Comparison of ENCODE assay signal across 1 cellular context in the genomic region with DNA sequence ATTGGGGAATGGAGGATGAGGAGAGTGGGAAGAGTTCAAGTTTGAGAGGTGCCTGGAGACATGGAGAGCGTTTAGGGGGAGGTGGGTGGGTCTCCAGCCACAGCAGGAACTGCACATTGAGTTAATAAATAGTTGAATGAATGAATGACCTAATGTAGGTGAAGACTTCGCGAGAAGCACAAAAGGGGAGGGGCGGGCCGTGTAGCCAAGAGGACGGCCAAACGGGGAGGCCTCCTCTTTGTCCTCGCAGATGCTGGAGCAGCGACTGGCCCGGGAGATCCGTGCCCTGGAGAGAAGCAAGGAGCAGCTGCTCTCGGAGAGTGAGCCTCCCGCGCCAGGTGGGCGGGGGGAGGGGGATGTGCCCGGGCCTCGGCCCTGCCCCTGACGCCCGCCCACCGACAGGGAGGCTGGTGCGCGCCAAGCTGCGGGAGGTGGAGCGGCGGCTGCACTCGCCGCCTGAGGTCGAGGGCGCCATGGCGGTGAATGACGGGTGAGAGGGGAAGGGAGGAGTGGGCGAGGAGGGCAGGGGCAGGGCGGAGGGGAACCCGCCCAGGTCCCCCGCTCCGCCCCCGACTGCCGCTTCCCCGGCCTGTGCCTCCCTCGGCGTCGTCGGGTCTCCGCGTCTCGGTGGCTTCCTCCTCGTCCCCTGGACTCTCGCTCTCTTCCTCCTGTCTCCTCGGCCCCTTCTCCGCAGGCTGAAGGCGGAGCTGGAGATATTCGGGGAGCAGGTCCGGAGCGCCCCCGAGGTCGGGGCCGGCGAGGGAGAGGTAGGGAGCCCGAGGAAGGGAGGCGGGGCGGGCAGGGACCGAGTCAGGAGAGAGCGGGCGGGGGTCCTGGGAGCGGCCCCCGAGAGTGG.
TF ChIP-seq lines count a peak whose summit lies in the region.

No MANE protein-coding gene starts in this region.

TF ChIP-seq in HepG2, 621 proteins besides CTCF, POLR2A, EP300 and RAD21 (continued from another document and continues in another):
- no peak for TF ChIP-seq RNF2 (conservative IDR thresholded peaks at IDR 0.05; ENCODE audit: low read depth)
- no peak for TF ChIP-seq ZFP36L1 (CRISPR knock-in tag; IDR thresholded peaks at IDR 0.05)
- TF ChIP-seq ZNF30 (CRISPR knock-in tag; IDR thresholded peaks at IDR 0.05): no peak
- TF ChIP-seq, protein P1, sequence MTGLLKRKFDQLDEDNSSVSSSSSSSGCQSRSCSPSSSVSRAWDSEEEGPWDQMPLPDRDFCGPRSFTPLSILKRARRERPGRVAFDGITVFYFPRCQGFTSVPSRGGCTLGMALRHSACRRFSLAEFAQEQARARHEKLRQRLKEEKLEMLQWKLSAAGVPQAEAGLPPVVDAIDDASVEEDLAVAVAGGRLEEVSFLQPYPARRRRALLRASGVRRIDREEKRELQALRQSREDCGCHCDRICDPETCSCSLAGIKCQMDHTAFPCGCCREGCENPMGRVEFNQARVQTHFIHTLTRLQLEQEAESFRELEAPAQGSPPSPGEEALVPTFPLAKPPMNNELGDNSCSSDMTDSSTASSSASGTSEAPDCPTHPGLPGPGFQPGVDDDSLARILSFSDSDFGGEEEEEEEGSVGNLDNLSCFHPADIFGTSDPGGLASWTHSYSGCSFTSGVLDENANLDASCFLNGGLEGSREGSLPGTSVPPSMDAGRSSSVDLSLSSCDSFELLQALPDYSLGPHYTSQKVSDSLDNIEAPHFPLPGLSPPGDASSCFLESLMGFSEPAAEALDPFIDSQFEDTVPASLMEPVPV (CRISPR knock-in tag; IDR thresholded peaks at IDR 0.05): peak; percentile 50; the same call in 1 of the 2 replicates
- no peak for TF ChIP-seq ZSCAN12 (CRISPR knock-in tag; IDR thresholded peaks at IDR 0.05)
- 0 out of 2 replicates have a peak, but pooled peaks have one; percentile 14 for TF ChIP-seq ZFP90 (CRISPR knock-in tag; IDR thresholded peaks at IDR 0.05; ENCODE audit: borderline replicate concordance)
- TF ChIP-seq ZNF292 (CRISPR knock-in tag; IDR thresholded peaks at IDR 0.05; ENCODE audit: borderline replicate concordance, low read depth): 0 out of 2 replicates have a peak, but pooled peaks have one; percentile 5
- TF ChIP-seq HNRNPK (IDR thresholded peaks at IDR 0.05; ENCODE audit: low read depth, low read length, poor library complexity, severe bottlenecking): peak; percentile 90
- TF ChIP-seq, protein P2, sequence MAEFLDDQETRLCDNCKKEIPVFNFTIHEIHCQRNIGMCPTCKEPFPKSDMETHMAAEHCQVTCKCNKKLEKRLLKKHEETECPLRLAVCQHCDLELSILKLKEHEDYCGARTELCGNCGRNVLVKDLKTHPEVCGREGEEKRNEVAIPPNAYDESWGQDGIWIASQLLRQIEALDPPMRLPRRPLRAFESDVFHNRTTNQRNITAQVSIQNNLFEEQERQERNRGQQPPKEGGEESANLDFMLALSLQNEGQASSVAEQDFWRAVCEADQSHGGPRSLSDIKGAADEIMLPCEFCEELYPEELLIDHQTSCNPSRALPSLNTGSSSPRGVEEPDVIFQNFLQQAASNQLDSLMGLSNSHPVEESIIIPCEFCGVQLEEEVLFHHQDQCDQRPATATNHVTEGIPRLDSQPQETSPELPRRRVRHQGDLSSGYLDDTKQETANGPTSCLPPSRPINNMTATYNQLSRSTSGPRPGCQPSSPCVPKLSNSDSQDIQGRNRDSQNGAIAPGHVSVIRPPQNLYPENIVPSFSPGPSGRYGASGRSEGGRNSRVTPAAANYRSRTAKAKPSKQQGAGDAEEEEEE (CRISPR knock-in tag; IDR thresholded peaks at IDR 0.05; ENCODE audit: borderline replicate concordance): no peak
- no peak for TF ChIP-seq ZNF496 (CRISPR knock-in tag; IDR thresholded peaks at IDR 0.05; ENCODE audit: insufficient replicate concordance)
- TF ChIP-seq TCF7L2 (IDR thresholded peaks at IDR 0.05; ENCODE audit: low read depth, low read length): no peak
- peak; percentile 49 for TF ChIP-seq YY1 (IDR thresholded peaks at IDR 0.05; ENCODE audit: insufficient read depth, insufficient replicate concordance, low read depth, low read length)
- TF ChIP-seq ZNF563 (CRISPR knock-in tag; IDR thresholded peaks at IDR 0.05): 0 out of 2 replicates have a peak, but pooled peaks have one; percentile 0
- TF ChIP-seq MEF2D (CRISPR knock-in tag; IDR thresholded peaks at IDR 0.05): no peak
- TF ChIP-seq NR1H2 (CRISPR knock-in tag; IDR thresholded peaks at IDR 0.05; ENCODE audit: borderline replicate concordance, low read depth): no peak
- TF ChIP-seq, protein P3, sequence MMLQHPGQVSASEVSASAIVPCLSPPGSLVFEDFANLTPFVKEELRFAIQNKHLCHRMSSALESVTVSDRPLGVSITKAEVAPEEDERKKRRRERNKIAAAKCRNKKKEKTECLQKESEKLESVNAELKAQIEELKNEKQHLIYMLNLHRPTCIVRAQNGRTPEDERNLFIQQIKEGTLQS (CRISPR knock-in tag; IDR thresholded peaks at IDR 0.05): no peak
- TF ChIP-seq, protein P4, sequence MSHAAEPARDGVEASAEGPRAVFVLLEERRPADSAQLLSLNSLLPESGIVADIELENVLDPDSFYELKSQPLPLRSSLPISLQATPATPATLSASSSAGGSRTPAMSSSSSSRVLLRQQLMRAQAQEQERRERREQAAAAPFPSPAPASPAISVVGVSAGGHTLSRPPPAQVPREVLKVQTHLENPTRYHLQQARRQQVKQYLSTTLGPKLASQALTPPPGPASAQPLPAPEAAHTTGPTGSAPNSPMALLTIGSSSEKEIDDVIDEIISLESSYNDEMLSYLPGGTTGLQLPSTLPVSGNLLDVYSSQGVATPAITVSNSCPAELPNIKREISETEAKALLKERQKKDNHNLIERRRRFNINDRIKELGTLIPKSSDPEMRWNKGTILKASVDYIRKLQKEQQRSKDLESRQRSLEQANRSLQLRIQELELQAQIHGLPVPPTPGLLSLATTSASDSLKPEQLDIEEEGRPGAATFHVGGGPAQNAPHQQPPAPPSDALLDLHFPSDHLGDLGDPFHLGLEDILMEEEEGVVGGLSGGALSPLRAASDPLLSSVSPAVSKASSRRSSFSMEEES (CRISPR knock-in tag; IDR thresholded peaks at IDR 0.05): no peak
- TF ChIP-seq, protein P5, sequence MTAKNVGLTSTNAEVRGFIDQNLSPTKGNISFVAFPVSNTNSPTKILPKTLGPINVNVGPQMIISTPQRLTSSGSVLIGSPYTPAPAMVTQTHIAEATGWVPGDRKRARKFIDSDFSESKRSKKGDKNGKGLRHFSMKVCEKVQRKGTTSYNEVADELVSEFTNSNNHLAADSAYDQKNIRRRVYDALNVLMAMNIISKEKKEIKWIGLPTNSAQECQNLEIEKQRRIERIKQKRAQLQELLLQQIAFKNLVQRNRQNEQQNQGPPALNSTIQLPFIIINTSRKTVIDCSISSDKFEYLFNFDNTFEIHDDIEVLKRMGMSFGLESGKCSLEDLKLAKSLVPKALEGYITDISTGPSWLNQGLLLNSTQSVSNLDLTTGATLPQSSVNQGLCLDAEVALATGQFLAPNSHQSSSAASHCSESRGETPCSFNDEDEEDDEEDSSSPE (CRISPR knock-in tag; IDR thresholded peaks at IDR 0.05): peak; percentile 69
- peak; percentile 19; the same call in 1 of the 2 replicates for TF ChIP-seq HOXA3 (CRISPR knock-in tag; IDR thresholded peaks at IDR 0.05)
- peak; percentile 42; the same call in 1 of the 2 replicates for TF ChIP-seq ZNF264 (CRISPR knock-in tag; IDR thresholded peaks at IDR 0.05)
- TF ChIP-seq, protein P6, sequence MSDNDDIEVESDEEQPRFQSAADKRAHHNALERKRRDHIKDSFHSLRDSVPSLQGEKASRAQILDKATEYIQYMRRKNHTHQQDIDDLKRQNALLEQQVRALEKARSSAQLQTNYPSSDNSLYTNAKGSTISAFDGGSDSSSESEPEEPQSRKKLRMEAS (IDR thresholded peaks at IDR 0.05): peak; percentile 68
- peak; percentile 56; the same call in 1 of the 2 replicates for TF ChIP-seq GABPB1 (CRISPR knock-in tag; IDR thresholded peaks at IDR 0.05)
- TF ChIP-seq SAP130 (CRISPR knock-in tag; IDR thresholded peaks at IDR 0.05; ENCODE audit: low read depth): no peak
- TF ChIP-seq NFYB (CRISPR knock-in tag; IDR thresholded peaks at IDR 0.05): no peak
- peak; percentile 48 for TF ChIP-seq ZFX (CRISPR knock-in tag; IDR thresholded peaks at IDR 0.05; ENCODE audit: low read depth)
- TF ChIP-seq AGO1 (IDR thresholded peaks at IDR 0.05; ENCODE audit: low read depth, low read length, poor library complexity, severe bottlenecking): no peak
- 0 out of 2 replicates have a peak, but pooled peaks have one; percentile 16 for TF ChIP-seq ZNF253 (CRISPR knock-in tag; IDR thresholded peaks at IDR 0.05; ENCODE audit: borderline replicate concordance)
- TF ChIP-seq TEAD3 (CRISPR knock-in tag; optimal IDR thresholded peaks at IDR 0.05; ENCODE audit: borderline replicate concordance): no peak
- TF ChIP-seq PRPF4 (IDR thresholded peaks at IDR 0.05; ENCODE audit: low read depth, low read length, poor library complexity, severe bottlenecking): no peak
- TF ChIP-seq HNF4A (CRISPR knock-in tag; IDR thresholded peaks at IDR 0.05): no peak
- TF ChIP-seq ZNF703 (CRISPR knock-in tag; IDR thresholded peaks at IDR 0.05; ENCODE audit: borderline replicate concordance): no peak
- no peak for TF ChIP-seq TCF7 (IDR thresholded peaks at IDR 0.05; ENCODE audit: low read depth)
- no peak for TF ChIP-seq SPEN (CRISPR knock-in tag; IDR thresholded peaks at IDR 0.05; ENCODE audit: low read depth)
- no peak for TF ChIP-seq MATR3 (CRISPR knock-in tag; IDR thresholded peaks at IDR 0.05)
- TF ChIP-seq, protein P7, sequence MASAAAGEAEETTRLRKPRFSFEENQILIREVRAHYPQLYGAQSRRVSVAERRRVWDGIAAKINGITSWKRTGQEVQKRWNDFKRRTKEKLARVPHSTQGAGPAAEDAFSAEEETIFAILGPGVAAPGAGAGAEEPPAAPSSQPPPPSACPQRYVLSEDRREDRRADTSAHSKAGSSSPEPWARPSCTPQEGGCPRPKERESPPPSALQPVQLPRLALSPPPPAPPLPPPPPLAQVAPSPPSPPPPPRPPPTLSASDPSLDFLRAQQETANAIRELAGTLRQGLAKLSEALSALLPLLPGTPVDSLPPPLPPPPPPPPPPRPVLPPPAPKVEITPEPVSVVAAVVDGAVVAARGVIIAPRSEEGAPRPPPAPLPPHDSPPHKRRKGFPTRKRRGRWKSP (CRISPR knock-in tag; IDR thresholded peaks at IDR 0.05): 0 out of 2 replicates have a peak, but pooled peaks have one; percentile 35
- TF ChIP-seq ZBTB7A (CRISPR knock-in tag; IDR thresholded peaks at IDR 0.05): 0 out of 2 replicates have a peak, but pooled peaks have one; percentile 57
- TF ChIP-seq MAZ (IDR thresholded peaks at IDR 0.05; ENCODE audit: borderline replicate concordance, low read depth, low read length): peak; percentile 23; the same call in 1 of the 2 replicates
- no peak for TF ChIP-seq MAZ (CRISPR knock-in tag; IDR thresholded peaks at IDR 0.05; ENCODE audit: low read depth)
- TF ChIP-seq SP4 (CRISPR knock-in tag; IDR thresholded peaks at IDR 0.05): peak; percentile 40
- TF ChIP-seq ZNF720 (CRISPR knock-in tag; IDR thresholded peaks at IDR 0.05): no peak
- TF ChIP-seq ZNF776 (CRISPR knock-in tag; IDR thresholded peaks at IDR 0.05): no peak
- TF ChIP-seq SMYD3 (CRISPR knock-in tag; IDR thresholded peaks at IDR 0.05): no peak
- TF ChIP-seq RFX3 (CRISPR knock-in tag; IDR thresholded peaks at IDR 0.05): no peak
- TF ChIP-seq KLF15 (CRISPR knock-in tag; IDR thresholded peaks at IDR 0.05; ENCODE audit: borderline replicate concordance): no peak
- TF ChIP-seq, protein P8, sequence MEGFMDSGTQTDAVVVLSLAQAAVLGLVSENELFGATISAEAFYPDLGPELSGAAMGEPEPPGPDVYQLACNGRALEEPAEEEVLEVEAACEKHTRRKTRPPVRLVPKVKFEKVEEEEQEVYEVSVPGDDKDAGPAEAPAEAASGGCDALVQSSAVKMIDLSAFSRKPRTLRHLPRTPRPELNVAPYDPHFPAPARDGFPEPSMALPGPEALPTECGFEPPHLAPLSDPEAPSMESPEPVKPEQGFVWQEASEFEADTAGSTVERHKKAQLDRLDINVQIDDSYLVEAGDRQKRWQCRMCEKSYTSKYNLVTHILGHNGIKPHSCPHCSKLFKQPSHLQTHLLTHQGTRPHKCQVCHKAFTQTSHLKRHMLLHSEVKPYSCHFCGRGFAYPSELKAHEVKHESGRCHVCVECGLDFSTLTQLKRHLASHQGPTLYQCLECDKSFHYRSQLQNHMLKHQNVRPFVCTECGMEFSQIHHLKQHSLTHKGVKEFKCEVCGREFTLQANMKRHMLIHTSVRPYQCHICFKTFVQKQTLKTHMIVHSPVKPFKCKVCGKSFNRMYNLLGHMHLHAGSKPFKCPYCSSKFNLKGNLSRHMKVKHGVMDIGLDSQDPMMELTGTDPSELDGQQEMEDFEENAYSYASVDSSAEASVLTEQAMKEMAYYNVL (CRISPR knock-in tag; IDR thresholded peaks at IDR 0.05; ENCODE audit: borderline replicate concordance): 0 out of 2 replicates have a peak, but pooled peaks have one; percentile 18
- TF ChIP-seq FOXP1 (IDR thresholded peaks at IDR 0.05): no peak
- no peak for TF ChIP-seq FOXP1 (CRISPR knock-in tag; IDR thresholded peaks at IDR 0.05)
- no peak for TF ChIP-seq ZNF260 (CRISPR knock-in tag; IDR thresholded peaks at IDR 0.05; ENCODE audit: borderline replicate concordance, low read depth)
- no peak for TF ChIP-seq LCORL (IDR thresholded peaks at IDR 0.05)
- 0 out of 2 replicates have a peak, but pooled peaks have one; percentile 16 for TF ChIP-seq LCORL (CRISPR knock-in tag; IDR thresholded peaks at IDR 0.05)
- TF ChIP-seq, protein P9, sequence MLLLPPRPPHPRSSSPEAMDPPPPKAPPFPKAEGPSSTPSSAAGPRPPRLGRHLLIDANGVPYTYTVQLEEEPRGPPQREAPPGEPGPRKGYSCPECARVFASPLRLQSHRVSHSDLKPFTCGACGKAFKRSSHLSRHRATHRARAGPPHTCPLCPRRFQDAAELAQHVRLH (CRISPR knock-in tag; IDR thresholded peaks at IDR 0.05; ENCODE audit: borderline replicate concordance, low read depth): no peak
- TF ChIP-seq ZBTB7B (CRISPR knock-in tag; IDR thresholded peaks at IDR 0.05): 0 out of 2 replicates have a peak, but pooled peaks have one; percentile 8
- TF ChIP-seq ZNF670 (CRISPR knock-in tag; IDR thresholded peaks at IDR 0.05; ENCODE audit: borderline replicate concordance): 0 out of 2 replicates have a peak, but pooled peaks have one; percentile 32
